In genomic region chr21:33878824-33879223, GRCh38 we compare ENCODE assay signal across 7 cellular contexts.
"Had no signal": no experiment of that assay in that cellular context is flagged by ENCODE, and none has a peak within 500 bp of the region (broad histone marks: within the 10 kb centered on the region; RNA-seq: fewer than 3 reads in every experiment).

No MANE protein-coding gene starts in this region.

- DNase-seq: H9, HCEC 1CT, KBM-7 had no signal

- H3K4me2 ChIP-seq: GM23338 had no signal

- ATAC-seq: GM23338, HepG2 had no signal

- FAIRE-seq: H54, HepG2 had no signal

- H2AFZ ChIP-seq: GM23338 had no signal

- H3K27ac ChIP-seq: HL-60 had no signal

- H3K4me3 ChIP-seq: GM23338 had no signal
